1 cellular context compared by ENCODE assay signal in the genomic region with DNA sequence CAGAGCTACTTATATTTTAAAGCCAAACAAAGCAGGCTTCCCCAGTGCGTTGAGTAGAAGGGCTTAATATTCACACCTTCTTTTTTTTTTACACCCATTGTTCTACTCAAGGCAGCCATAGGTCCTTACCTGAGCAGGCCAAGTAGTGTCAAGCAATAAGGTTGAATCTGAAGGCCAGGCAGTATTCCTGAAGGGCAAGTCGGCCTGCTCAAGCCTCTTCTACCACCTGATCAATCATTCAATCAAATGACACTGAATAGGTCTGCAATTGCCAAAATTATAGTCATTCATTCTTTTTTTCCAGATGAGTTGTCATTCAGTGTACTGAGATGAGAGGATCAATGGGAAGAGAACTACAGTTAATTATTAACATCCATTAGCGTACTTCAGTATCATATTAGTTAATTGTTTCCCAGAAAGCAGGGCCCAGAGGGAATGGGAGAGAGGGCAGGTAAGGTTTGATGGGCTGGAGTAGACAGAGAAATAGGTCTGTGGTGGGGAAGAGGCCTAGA.
TF ChIP-seq lines count a peak whose summit lies in the region.

No MANE protein-coding gene starts in this region.

TF ChIP-seq in HepG2, 621 proteins besides CTCF, POLR2A, EP300 and RAD21 (continues in another document):
- TF ChIP-seq ZNF7 (CRISPR knock-in tag; IDR thresholded peaks at IDR 0.05) (no peak), ARHGAP35 (CRISPR knock-in tag; IDR thresholded peaks at IDR 0.05; ENCODE audit: borderline replicate concordance) (no peak), SRSF9 (IDR thresholded peaks at IDR 0.05; ENCODE audit: borderline replicate concordance, insufficient read depth, low read depth, low read length, poor library complexity, severe bottlenecking) (no peak), ZEB1 (IDR thresholded peaks at IDR 0.05; ENCODE audit: insufficient replicate concordance, low read depth) (peak; percentile 33), MEF2D (CRISPR knock-in tag; IDR thresholded peaks at IDR 0.05) (no peak), ZNF34 (CRISPR knock-in tag; IDR thresholded peaks at IDR 0.05; ENCODE audit: borderline replicate concordance) (no peak), HMG20B (CRISPR knock-in tag; conservative IDR thresholded peaks at IDR 0.05) (no peak), ZFX (CRISPR knock-in tag; IDR thresholded peaks at IDR 0.05; ENCODE audit: low read depth) (peak; percentile 73), SUZ12 (IDR thresholded peaks at IDR 0.05; ENCODE audit: low read depth, low read length) (no peak), NCOR1 (IDR thresholded peaks at IDR 0.05; ENCODE audit: borderline replicate concordance, low read length) (peak; percentile 66; the same call in 1 of the 2 replicates), ZNF615 (CRISPR knock-in tag; IDR thresholded peaks at IDR 0.05; ENCODE audit: borderline replicate concordance) (no peak), MED8 (CRISPR knock-in tag; IDR thresholded peaks at IDR 0.05; ENCODE audit: insufficient replicate concordance) (no peak), MYNN (CRISPR knock-in tag; IDR thresholded peaks at IDR 0.05; ENCODE audit: low read depth) (no peak), ZNF331 (CRISPR knock-in tag; IDR thresholded peaks at IDR 0.05) (peak; percentile 20; the same call in 1 of the 2 replicates), KAT8 (CRISPR knock-in tag; IDR thresholded peaks at IDR 0.05) (no peak), ARID4A (CRISPR knock-in tag; IDR thresholded peaks at IDR 0.05; ENCODE audit: borderline replicate concordance) (0 out of 2 replicates have a peak, but pooled peaks have one; percentile 13), KLF12 (CRISPR knock-in tag; IDR thresholded peaks at IDR 0.05; ENCODE audit: borderline replicate concordance) (no peak), TEAD3 (CRISPR knock-in tag; optimal IDR thresholded peaks at IDR 0.05; ENCODE audit: borderline replicate concordance) (no peak), ZNF564 (CRISPR knock-in tag; IDR thresholded peaks at IDR 0.05) (no peak), HNF1B (CRISPR knock-in tag; IDR thresholded peaks at IDR 0.05) (peak; percentile 73), MAF1 (CRISPR knock-in tag; IDR thresholded peaks at IDR 0.05; ENCODE audit: borderline replicate concordance) (no peak), ZFY (CRISPR knock-in tag; IDR thresholded peaks at IDR 0.05) (peak; percentile 41; the same call in 1 of the 2 replicates), BCL6 (CRISPR knock-in tag; IDR thresholded peaks at IDR 0.05) (peak; percentile 91), CCAR2 (optimal IDR thresholded peaks at IDR 0.05; ENCODE audit: low read depth, low read length) (no peak), HIVEP1 (CRISPR knock-in tag; IDR thresholded peaks at IDR 0.05) (no peak), MTA3 (CRISPR knock-in tag; IDR thresholded peaks at IDR 0.05) (no peak), HNRNPLL (IDR thresholded peaks at IDR 0.05; ENCODE audit: low read depth, low read length, poor library complexity, severe bottlenecking) (no peak), ZNF33A (CRISPR knock-in tag; IDR thresholded peaks at IDR 0.05; ENCODE audit: borderline replicate concordance) (no peak), ZNF839 (CRISPR knock-in tag; IDR thresholded peaks at IDR 0.05; ENCODE audit: borderline replicate concordance) (no peak), ZNF530 (CRISPR knock-in tag; IDR thresholded peaks at IDR 0.05; ENCODE audit: low read depth) (no peak), XBP1 (CRISPR knock-in tag; IDR thresholded peaks at IDR 0.05) (no peak), ZNF333 (CRISPR knock-in tag; IDR thresholded peaks at IDR 0.05; ENCODE audit: borderline replicate concordance) (no peak), TAF15 (IDR thresholded peaks at IDR 0.05; ENCODE audit: low read depth, low read length, poor library complexity, severe bottlenecking) (no peak), ATRX (CRISPR knock-in tag; IDR thresholded peaks at IDR 0.05; ENCODE audit: borderline replicate concordance) (no peak)
- TF ChIP-seq, protein P1, sequence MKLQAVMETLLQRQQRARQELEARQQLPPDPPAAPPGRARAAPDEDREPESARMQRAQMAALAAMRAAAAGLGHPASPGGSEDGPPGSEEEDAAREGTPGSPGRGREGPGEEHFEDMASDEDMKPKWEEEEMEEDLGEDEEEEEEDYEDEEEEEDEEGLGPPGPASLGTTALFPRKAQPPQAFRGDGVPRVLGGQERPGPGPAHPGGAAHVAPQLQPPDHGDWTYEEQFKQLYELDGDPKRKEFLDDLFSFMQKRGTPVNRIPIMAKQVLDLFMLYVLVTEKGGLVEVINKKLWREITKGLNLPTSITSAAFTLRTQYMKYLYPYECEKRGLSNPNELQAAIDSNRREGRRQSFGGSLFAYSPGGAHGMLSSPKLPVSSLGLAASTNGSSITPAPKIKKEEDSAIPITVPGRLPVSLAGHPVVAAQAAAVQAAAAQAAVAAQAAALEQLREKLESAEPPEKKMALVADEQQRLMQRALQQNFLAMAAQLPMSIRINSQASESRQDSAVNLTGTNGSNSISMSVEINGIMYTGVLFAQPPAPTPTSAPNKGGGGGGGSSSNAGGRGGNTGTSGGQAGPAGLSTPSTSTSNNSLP (IDR thresholded peaks at IDR 0.05; ENCODE audit: low read depth, low read length): peak; percentile 31; the same call in 1 of the 2 replicates
- TF ChIP-seq, protein P2, sequence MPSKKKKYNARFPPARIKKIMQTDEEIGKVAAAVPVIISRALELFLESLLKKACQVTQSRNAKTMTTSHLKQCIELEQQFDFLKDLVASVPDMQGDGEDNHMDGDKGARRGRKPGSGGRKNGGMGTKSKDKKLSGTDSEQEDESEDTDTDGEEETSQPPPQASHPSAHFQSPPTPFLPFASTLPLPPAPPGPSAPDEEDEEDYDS (CRISPR knock-in tag; IDR thresholded peaks at IDR 0.05): no peak; the same call in 1 of the 2 replicates
- TF ChIP-seq, protein P3, sequence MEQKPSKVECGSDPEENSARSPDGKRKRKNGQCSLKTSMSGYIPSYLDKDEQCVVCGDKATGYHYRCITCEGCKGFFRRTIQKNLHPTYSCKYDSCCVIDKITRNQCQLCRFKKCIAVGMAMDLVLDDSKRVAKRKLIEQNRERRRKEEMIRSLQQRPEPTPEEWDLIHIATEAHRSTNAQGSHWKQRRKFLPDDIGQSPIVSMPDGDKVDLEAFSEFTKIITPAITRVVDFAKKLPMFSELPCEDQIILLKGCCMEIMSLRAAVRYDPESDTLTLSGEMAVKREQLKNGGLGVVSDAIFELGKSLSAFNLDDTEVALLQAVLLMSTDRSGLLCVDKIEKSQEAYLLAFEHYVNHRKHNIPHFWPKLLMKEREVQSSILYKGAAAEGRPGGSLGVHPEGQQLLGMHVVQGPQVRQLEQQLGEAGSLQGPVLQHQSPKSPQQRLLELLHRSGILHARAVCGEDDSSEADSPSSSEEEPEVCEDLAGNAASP (CRISPR knock-in tag; IDR thresholded peaks at IDR 0.05; ENCODE audit: borderline replicate concordance): peak; percentile 69
- TF ChIP-seq, protein P4, sequence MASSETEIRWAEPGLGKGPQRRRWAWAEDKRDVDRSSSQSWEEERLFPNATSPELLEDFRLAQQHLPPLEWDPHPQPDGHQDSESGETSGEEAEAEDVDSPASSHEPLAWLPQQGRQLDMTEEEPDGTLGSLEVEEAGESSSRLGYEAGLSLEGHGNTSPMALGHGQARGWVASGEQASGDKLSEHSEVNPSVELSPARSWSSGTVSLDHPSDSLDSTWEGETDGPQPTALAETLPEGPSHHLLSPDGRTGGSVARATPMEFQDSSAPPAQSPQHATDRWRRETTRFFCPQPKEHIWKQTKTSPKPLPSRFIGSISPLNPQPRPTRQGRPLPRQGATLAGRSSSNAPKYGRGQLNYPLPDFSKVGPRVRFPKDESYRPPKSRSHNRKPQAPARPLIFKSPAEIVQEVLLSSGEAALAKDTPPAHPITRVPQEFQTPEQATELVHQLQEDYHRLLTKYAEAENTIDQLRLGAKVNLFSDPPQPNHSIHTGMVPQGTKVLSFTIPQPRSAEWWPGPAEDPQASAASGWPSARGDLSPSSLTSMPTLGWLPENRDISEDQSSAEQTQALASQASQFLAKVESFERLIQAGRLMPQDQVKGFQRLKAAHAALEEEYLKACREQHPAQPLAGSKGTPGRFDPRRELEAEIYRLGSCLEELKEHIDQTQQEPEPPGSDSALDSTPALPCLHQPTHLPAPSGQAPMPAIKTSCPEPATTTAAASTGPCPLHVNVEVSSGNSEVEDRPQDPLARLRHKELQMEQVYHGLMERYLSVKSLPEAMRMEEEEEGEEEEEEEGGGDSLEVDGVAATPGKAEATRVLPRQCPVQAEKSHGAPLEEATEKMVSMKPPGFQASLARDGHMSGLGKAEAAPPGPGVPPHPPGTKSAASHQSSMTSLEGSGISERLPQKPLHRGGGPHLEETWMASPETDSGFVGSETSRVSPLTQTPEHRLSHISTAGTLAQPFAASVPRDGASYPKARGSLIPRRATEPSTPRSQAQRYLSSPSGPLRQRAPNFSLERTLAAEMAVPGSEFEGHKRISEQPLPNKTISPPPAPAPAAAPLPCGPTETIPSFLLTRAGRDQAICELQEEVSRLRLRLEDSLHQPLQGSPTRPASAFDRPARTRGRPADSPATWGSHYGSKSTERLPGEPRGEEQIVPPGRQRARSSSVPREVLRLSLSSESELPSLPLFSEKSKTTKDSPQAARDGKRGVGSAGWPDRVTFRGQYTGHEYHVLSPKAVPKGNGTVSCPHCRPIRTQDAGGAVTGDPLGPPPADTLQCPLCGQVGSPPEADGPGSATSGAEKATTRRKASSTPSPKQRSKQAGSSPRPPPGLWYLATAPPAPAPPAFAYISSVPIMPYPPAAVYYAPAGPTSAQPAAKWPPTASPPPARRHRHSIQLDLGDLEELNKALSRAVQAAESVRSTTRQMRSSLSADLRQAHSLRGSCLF (CRISPR knock-in tag; IDR thresholded peaks at IDR 0.05; ENCODE audit: borderline replicate concordance): no peak
- TF ChIP-seq, protein P5, sequence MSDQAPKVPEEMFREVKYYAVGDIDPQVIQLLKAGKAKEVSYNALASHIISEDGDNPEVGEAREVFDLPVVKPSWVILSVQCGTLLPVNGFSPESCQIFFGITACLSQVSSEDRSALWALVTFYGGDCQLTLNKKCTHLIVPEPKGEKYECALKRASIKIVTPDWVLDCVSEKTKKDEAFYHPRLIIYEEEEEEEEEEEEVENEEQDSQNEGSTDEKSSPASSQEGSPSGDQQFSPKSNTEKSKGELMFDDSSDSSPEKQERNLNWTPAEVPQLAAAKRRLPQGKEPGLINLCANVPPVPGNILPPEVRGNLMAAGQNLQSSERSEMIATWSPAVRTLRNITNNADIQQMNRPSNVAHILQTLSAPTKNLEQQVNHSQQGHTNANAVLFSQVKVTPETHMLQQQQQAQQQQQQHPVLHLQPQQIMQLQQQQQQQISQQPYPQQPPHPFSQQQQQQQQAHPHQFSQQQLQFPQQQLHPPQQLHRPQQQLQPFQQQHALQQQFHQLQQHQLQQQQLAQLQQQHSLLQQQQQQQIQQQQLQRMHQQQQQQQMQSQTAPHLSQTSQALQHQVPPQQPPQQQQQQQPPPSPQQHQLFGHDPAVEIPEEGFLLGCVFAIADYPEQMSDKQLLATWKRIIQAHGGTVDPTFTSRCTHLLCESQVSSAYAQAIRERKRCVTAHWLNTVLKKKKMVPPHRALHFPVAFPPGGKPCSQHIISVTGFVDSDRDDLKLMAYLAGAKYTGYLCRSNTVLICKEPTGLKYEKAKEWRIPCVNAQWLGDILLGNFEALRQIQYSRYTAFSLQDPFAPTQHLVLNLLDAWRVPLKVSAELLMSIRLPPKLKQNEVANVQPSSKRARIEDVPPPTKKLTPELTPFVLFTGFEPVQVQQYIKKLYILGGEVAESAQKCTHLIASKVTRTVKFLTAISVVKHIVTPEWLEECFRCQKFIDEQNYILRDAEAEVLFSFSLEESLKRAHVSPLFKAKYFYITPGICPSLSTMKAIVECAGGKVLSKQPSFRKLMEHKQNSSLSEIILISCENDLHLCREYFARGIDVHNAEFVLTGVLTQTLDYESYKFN (CRISPR knock-in tag; conservative IDR thresholded peaks at IDR 0.05): peak; percentile 76
- TF ChIP-seq, protein P6, sequence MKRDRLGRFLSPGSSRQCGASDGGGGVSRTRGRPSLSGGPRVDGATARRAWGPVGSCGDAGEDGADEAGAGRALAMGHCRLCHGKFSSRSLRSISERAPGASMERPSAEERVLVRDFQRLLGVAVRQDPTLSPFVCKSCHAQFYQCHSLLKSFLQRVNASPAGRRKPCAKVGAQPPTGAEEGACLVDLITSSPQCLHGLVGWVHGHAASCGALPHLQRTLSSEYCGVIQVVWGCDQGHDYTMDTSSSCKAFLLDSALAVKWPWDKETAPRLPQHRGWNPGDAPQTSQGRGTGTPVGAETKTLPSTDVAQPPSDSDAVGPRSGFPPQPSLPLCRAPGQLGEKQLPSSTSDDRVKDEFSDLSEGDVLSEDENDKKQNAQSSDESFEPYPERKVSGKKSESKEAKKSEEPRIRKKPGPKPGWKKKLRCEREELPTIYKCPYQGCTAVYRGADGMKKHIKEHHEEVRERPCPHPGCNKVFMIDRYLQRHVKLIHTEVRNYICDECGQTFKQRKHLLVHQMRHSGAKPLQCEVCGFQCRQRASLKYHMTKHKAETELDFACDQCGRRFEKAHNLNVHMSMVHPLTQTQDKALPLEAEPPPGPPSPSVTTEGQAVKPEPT (CRISPR knock-in tag; IDR thresholded peaks at IDR 0.05; ENCODE audit: low read depth): no peak
